In the genomic region with DNA sequence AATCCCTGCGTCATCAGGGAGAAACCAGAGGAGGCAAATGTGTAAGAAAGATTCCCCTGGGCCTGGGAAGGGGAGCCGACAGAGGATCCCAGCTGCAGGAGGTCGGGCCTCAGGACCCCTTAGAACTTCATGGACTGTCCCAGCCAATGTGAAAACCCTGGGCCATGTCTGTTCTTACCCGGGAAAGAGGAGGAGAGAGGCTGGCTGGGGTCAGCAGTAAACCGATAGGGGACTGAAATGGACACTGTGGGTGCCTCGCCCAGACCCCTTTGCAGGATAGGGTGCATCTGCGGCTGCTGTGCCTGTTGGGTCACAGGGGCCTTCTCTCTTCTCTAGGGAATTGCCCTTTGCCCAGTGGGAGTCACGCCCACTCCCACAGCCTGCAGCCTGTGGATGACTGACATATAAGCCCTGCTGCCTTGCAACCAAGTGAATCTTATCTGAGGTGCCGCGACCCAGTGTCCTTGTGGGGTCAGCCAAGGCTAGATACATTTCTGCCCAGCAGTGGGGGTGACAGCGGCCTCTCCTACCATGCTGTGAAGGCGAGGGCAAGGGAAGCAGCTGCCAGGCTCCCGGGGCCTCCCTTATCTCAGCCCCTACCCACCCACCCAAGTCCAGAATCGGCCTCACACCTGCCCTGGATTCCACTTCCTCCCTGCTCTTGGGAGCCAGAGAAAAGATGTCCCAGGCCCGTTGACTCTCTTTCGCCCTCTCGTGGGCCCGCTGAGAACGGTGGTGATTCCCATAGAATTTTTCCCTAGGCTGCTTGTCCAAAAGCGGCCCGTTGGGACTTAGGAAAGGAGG, we compare ENCODE assay signal across 8 cellular contexts. TPM values are rescaled to one million over a fixed set of nuclear protein-coding genes. Genes with fewer than 3 reads are reported as not detected.
DNase-seq lines count a peak whose midpoint lies in the region; ATAC-seq and TF ChIP-seq lines count a peak whose summit lies in the region.

No MANE protein-coding gene starts in this region.

- H3K36me3 ChIP-seq in osteoblast (ENCODE audit: insufficient read depth, low read length) (no peaks in the 10 kb centered on the region), sigmoid colon (no peaks in the 10 kb centered on the region)

- no peak for ATAC-seq in GM21390 (IDR thresholded peaks at IDR 0.05; ENCODE audit: unreplicated experiment)

- intact Hi-C loops in sigmoid colon (cut with DNase I), result no loop called here

- H3K4me2 ChIP-seq in osteoblast (ENCODE audit: insufficient read depth, low read length), result peak overlapping the region; percentile 51

- 41 to 49% methylated on average over 21 of the region's 21 CpGs for WGBS in sigmoid colon, 2 donors

- H3K9me3 ChIP-seq in osteoblast (ENCODE audit: low read depth, low read length) (no peaks in the 10 kb centered on the region), sigmoid colon (no peaks in the 10 kb centered on the region)

- peak; percentile 12 for DNase-seq in NCI-H2107 treated with DMSO at 0.1 percent for 48 hours (lab: John Stamatoyannopoulos, UW; ENCODE audit: unreplicated experiment)
- DNase-seq in NCI-H2107 (lab: John Stamatoyannopoulos, UW), result no peak
- peak; percentile 34 for DNase-seq in NCI-H2227 (lab: John Stamatoyannopoulos, UW; ENCODE audit: unreplicated experiment)
- peak; percentile 31 for DNase-seq in activated CD8-positive, alpha-beta memory T cell treated with anti-CD3 and anti-CD28 coated beads, Interleukin-2, amount 50 U/mL, for 4 hours
- DNase-seq in fibroblast of gingiva (ENCODE audit: low read depth), result peak; percentile 19
- peak; percentile 91 for DNase-seq in osteoblast (ENCODE audit: insufficient read length, low spot score, missing footprints)
- no peak for DNase-seq in sigmoid colon

- peak overlapping the region; percentile 6 for H3K4me3 ChIP-seq in osteoblast (ENCODE audit: insufficient read depth, low read length)
- H3K4me3 ChIP-seq in sigmoid colon, result no peak overlapping the region

- peak overlapping the region; percentile 17 for H2AFZ ChIP-seq in osteoblast (ENCODE audit: low read length)

- TF ChIP-seq EP300 in sigmoid colon (IDR thresholded peaks at IDR 0.05), result no peak

- H3K27me3 ChIP-seq in osteoblast (ENCODE audit: insufficient read depth, low read length), result no peaks in the 10 kb centered on the region
- no peaks in the 10 kb centered on the region for H3K27me3 ChIP-seq in sigmoid colon

- no peaks in the 10 kb centered on the region for H3K79me2 ChIP-seq in osteoblast (ENCODE audit: insufficient read depth, low read length)

- H3K27ac ChIP-seq in osteoblast (ENCODE audit: low read depth, low read length) (peak overlapping the region; percentile 96), sigmoid colon (no peak overlapping the region)

- peaks cover 21% of the 10 kb centered on the region for H3K4me1 ChIP-seq in osteoblast (ENCODE audit: insufficient read depth, low read length)
- no peaks in the 10 kb centered on the region for H3K4me1 ChIP-seq in sigmoid colon

- TF ChIP-seq POLR2A in sigmoid colon (IDR thresholded peaks at IDR 0.05), result no peak

- H4K20me1 ChIP-seq in osteoblast (ENCODE audit: insufficient read depth, low read length), result no peaks in the 10 kb centered on the region

- peak; percentile 75 for TF ChIP-seq CTCF in osteoblast (IDR thresholded peaks at IDR 0.05; ENCODE audit: extremely low read depth, low read depth, low read length)
- TF ChIP-seq CTCF in sigmoid colon (IDR thresholded peaks at IDR 0.05), result peak in 1 of 4 experiments; percentile 63

RNA-seq across cellular contexts. Expression of a gene that starts 57.1 kb away (rescaled TPM):
- total RNA-seq in osteoblast (10.5 and 11.2 TPM in 2 replicates), sigmoid colon (10 to 100 TPM in 1 of 4 donors, 1 to 10 TPM in 3; 3.9 to 11.1 (median 4.4) TPM)
- 1 to 10 TPM; 3.9 to 4.8 (median 4.8) TPM for polyA plus RNA-seq in sigmoid colon

Comparison
In these comparisons a context has a peak if more than half of its experiments do, and no peak if none do; other contexts are left out.
1. DNase-seq: peak in NCI-H2107 treated with DMSO at 0.1 percent for 48 hours (single experiment), NCI-H2227 (single experiment), activated CD8-positive, alpha-beta memory T cell treated with anti-CD3 and anti-CD28 coated beads, Interleukin-2, amount 50 U/mL, for 4 hours (single experiment), fibroblast of gingiva (single experiment) and osteoblast (single experiment); none in NCI-H2107 (single experiment) and sigmoid colon (single experiment).